21 cellular contexts compared by ENCODE assay signal in genomic region chr1:173925306-173926242, GRCh38. TPM values are rescaled to one million over a fixed set of nuclear protein-coding genes. Genes with fewer than 3 reads are reported as not detected.
"Had no signal": no experiment of that assay in that cellular context is flagged by ENCODE, and none has a peak within 500 bp of the region (broad histone marks: within the 10 kb centered on the region; RNA-seq: fewer than 3 reads in every experiment).

No MANE protein-coding gene starts in this region.

- H3K4me3 ChIP-seq: dorsolateral prefrontal cortex, right atrium auricular region had no signal

- H3K36me3 ChIP-seq: right atrium auricular region had no signal

- H3K4me3 Mint-ChIP-seq: activated CD4-positive, alpha-beta memory T cell treated with anti-CD3 and anti-CD28 coated beads for 36 hours; activated naive CD8-positive, alpha-beta T cell treated with anti-CD3 and anti-CD28 coated beads for 36 hours; activated T-helper 1 cell treated with anti-CD3 and anti-CD28 coated beads, Interleukin-12 subunit alpha, Interleukin-12 subunit beta, Interleukin-2, Interleukin-4 antibody, amounts not matched to agents 30 ng/mL and 10 ng/mL and 1 ng/mL, durations not matched to agents 14 hours and 24 hours and 36 hours; brain; stimulated activated naive CD8-positive, alpha-beta T cell treated with anti-CD3 and anti-CD28 coated beads, Interleukin-15, amount 100 ng/mL, for 72 hours; T-helper 17 cell had no signal

- DNase-seq: activated CD4-positive, alpha-beta memory T cell treated with anti-CD3 and anti-CD28 coated beads for 36 hours; activated gamma-delta T cell treated with Interleukin-2 at 50 U/mL for 16 hours; activated naive CD8-positive, alpha-beta T cell treated with anti-CD3 and anti-CD28 coated beads for 36 hours; activated T-cell treated with anti-CD3 and anti-CD28 coated beads for 4 hours; amygdala; central memory CD4-positive, alpha-beta T cell; dorsolateral prefrontal cortex; left cardiac atrium; midbrain; occipital lobe; stimulated activated naive CD8-positive, alpha-beta T cell treated with anti-CD3 and anti-CD28 coated beads, Interleukin-15, amount 100 ng/mL, for 72 hours; T-helper 17 cell; trophoblast cell had no signal

- H3K4me1 ChIP-seq: right atrium auricular region had no signal

- ATAC-seq: left cardiac atrium; stimulated activated naive CD8-positive, alpha-beta T cell treated with anti-CD3 and anti-CD28 coated beads, Interleukin-15, amount 100 ng/mL, for 72 hours; T-helper 17 cell had no signal

- H3K4me1 Mint-ChIP-seq: activated naive CD8-positive, alpha-beta T cell treated with anti-CD3 and anti-CD28 coated beads for 36 hours; brain; stimulated activated naive CD8-positive, alpha-beta T cell treated with anti-CD3 and anti-CD28 coated beads, Interleukin-15, amount 100 ng/mL, for 72 hours had no signal

- H3K27ac Mint-ChIP-seq: activated CD4-positive, alpha-beta memory T cell treated with anti-CD3 and anti-CD28 coated beads for 36 hours; activated naive CD8-positive, alpha-beta T cell treated with anti-CD3 and anti-CD28 coated beads for 36 hours; activated T-helper 1 cell treated with anti-CD3 and anti-CD28 coated beads, Interleukin-12 subunit alpha, Interleukin-12 subunit beta, Interleukin-2, Interleukin-4 antibody, amounts not matched to agents 30 ng/mL and 10 ng/mL and 1 ng/mL, durations not matched to agents 14 hours and 24 hours and 36 hours; brain; T-helper 17 cell had no signal

- H3K9me3 Mint-ChIP-seq: activated CD4-positive, alpha-beta memory T cell treated with anti-CD3 and anti-CD28 coated beads for 36 hours; activated naive CD8-positive, alpha-beta T cell treated with anti-CD3 and anti-CD28 coated beads for 36 hours; activated T-helper 1 cell treated with anti-CD3 and anti-CD28 coated beads, Interleukin-12 subunit alpha, Interleukin-12 subunit beta, Interleukin-2, Interleukin-4 antibody, amounts not matched to agents 30 ng/mL and 10 ng/mL and 1 ng/mL, durations not matched to agents 14 hours and 24 hours and 36 hours; stimulated activated naive CD8-positive, alpha-beta T cell treated with anti-CD3 and anti-CD28 coated beads, Interleukin-15, amount 100 ng/mL, for 72 hours had no signal

- H3K27me3 Mint-ChIP-seq: activated CD4-positive, alpha-beta memory T cell treated with anti-CD3 and anti-CD28 coated beads for 36 hours; activated naive CD8-positive, alpha-beta T cell treated with anti-CD3 and anti-CD28 coated beads for 36 hours; brain; stimulated activated naive CD8-positive, alpha-beta T cell treated with anti-CD3 and anti-CD28 coated beads, Interleukin-15, amount 100 ng/mL, for 72 hours; T-helper 17 cell had no signal

- H3K27ac ChIP-seq: dorsolateral prefrontal cortex, right atrium auricular region had no signal

- H3K27me3 ChIP-seq: dorsolateral prefrontal cortex, right atrium auricular region had no signal

- H3K9me3 ChIP-seq: right atrium auricular region had no signal

RNA-seq across cellular contexts. Expression of gene SERPINC1, which starts 8.4 kb away (rescaled TPM):
- total RNA-seq: activated CD4-positive, alpha-beta memory T cell treated with anti-CD3 and anti-CD28 coated beads for 36 hours; activated naive CD8-positive, alpha-beta T cell treated with anti-CD3 and anti-CD28 coated beads for 36 hours; fibroblast of villous mesenchyme; lung microvascular endothelial cell; skeletal muscle tissue; T-helper 17 cell; temporal lobe had no signal
- polyA plus RNA-seq: neural cell had no signal
